In the genomic region with DNA sequence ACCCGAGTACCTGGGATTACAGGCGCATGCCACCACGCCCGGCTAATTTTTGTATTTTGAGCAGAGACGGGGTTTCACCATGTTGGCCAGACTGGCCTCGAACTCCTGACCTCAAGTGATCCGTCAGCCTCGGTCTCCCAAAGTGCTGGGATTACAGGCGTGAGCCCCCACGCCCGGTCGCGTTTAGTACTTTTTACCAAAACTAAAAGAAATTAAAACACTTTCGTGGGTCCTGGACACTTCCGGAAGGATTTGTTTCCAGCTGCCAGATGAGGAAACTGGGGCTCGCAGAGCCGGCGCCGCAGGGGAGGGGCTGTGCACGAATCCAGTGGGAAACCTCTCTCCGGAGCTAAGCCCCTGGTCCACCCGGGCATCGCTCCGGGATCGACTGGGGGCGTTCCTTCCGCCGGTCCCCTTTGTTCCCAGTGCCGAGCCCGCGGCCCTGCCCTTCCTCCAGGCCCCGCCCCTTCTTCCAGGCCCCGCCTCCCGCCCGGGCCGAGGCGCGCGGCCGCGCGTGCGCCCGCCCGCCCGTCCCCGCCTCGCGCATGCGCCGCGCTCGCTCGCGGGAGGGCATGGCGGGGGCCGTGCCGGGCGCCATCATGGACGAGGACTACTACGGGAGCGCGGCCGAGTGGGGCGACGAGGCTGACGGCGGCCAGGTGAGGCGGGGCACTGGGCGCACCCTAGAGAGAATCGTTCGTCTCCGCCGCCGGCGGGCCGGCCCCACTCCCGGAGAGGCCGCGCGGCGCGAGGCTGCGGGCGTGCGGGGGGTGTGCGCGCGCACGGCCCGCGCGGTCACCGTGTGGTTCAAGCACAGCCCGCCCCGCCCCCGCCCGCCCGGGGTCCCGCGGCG, we compare ENCODE assay signal across 1 cellular context.
TF ChIP-seq lines count a peak whose summit lies in the region.

A gene with protein sequence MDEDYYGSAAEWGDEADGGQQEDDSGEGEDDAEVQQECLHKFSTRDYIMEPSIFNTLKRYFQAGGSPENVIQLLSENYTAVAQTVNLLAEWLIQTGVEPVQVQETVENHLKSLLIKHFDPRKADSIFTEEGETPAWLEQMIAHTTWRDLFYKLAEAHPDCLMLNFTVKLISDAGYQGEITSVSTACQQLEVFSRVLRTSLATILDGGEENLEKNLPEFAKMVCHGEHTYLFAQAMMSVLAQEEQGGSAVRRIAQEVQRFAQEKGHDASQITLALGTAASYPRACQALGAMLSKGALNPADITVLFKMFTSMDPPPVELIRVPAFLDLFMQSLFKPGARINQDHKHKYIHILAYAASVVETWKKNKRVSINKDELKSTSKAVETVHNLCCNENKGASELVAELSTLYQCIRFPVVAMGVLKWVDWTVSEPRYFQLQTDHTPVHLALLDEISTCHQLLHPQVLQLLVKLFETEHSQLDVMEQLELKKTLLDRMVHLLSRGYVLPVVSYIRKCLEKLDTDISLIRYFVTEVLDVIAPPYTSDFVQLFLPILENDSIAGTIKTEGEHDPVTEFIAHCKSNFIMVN (plus strand): TSS at position 546 of the 853 bp plus-strand sequence. CDS start 54 bp downstream, at position 600.

TF ChIP-seq in HepG2, 621 proteins besides CTCF, POLR2A, EP300 and RAD21 (continued from another document and continues in another):
- TF ChIP-seq, protein P1, sequence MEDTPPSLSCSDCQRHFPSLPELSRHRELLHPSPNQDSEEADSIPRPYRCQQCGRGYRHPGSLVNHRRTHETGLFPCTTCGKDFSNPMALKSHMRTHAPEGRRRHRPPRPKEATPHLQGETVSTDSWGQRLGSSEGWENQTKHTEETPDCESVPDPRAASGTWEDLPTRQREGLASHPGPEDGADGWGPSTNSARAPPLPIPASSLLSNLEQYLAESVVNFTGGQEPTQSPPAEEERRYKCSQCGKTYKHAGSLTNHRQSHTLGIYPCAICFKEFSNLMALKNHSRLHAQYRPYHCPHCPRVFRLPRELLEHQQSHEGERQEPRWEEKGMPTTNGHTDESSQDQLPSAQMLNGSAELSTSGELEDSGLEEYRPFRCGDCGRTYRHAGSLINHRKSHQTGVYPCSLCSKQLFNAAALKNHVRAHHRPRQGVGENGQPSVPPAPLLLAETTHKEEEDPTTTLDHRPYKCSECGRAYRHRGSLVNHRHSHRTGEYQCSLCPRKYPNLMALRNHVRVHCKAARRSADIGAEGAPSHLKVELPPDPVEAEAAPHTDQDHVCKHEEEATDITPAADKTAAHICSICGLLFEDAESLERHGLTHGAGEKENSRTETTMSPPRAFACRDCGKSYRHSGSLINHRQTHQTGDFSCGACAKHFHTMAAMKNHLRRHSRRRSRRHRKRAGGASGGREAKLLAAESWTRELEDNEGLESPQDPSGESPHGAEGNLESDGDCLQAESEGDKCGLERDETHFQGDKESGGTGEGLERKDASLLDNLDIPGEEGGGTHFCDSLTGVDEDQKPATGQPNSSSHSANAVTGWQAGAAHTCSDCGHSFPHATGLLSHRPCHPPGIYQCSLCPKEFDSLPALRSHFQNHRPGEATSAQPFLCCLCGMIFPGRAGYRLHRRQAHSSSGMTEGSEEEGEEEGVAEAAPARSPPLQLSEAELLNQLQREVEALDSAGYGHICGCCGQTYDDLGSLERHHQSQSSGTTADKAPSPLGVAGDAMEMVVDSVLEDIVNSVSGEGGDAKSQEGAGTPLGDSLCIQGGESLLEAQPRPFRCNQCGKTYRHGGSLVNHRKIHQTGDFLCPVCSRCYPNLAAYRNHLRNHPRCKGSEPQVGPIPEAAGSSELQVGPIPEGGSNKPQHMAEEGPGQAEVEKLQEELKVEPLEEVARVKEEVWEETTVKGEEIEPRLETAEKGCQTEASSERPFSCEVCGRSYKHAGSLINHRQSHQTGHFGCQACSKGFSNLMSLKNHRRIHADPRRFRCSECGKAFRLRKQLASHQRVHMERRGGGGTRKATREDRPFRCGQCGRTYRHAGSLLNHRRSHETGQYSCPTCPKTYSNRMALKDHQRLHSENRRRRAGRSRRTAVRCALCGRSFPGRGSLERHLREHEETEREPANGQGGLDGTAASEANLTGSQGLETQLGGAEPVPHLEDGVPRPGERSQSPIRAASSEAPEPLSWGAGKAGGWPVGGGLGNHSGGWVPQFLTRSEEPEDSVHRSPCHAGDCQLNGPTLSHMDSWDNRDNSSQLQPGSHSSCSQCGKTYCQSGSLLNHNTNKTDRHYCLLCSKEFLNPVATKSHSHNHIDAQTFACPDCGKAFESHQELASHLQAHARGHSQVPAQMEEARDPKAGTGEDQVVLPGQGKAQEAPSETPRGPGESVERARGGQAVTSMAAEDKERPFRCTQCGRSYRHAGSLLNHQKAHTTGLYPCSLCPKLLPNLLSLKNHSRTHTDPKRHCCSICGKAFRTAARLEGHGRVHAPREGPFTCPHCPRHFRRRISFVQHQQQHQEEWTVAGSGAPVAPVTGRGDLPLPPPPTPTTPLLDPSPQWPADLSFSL (CRISPR knock-in tag; IDR thresholded peaks at IDR 0.05) = no peak
- TF ChIP-seq ZNF430 (CRISPR knock-in tag; IDR thresholded peaks at IDR 0.05) = peak; percentile 78
- TF ChIP-seq, protein P2, sequence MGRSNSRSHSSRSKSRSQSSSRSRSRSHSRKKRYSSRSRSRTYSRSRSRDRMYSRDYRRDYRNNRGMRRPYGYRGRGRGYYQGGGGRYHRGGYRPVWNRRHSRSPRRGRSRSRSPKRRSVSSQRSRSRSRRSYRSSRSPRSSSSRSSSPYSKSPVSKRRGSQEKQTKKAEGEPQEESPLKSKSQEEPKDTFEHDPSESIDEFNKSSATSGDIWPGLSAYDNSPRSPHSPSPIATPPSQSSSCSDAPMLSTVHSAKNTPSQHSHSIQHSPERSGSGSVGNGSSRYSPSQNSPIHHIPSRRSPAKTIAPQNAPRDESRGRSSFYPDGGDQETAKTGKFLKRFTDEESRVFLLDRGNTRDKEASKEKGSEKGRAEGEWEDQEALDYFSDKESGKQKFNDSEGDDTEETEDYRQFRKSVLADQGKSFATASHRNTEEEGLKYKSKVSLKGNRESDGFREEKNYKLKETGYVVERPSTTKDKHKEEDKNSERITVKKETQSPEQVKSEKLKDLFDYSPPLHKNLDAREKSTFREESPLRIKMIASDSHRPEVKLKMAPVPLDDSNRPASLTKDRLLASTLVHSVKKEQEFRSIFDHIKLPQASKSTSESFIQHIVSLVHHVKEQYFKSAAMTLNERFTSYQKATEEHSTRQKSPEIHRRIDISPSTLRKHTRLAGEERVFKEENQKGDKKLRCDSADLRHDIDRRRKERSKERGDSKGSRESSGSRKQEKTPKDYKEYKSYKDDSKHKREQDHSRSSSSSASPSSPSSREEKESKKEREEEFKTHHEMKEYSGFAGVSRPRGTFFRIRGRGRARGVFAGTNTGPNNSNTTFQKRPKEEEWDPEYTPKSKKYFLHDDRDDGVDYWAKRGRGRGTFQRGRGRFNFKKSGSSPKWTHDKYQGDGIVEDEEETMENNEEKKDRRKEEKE (IDR thresholded peaks at IDR 0.05) = no peak
- 0 out of 2 replicates have a peak, but pooled peaks have one; percentile 25 for TF ChIP-seq KAT7 (CRISPR knock-in tag; IDR thresholded peaks at IDR 0.05; ENCODE audit: borderline replicate concordance)
- TF ChIP-seq, protein P3, sequence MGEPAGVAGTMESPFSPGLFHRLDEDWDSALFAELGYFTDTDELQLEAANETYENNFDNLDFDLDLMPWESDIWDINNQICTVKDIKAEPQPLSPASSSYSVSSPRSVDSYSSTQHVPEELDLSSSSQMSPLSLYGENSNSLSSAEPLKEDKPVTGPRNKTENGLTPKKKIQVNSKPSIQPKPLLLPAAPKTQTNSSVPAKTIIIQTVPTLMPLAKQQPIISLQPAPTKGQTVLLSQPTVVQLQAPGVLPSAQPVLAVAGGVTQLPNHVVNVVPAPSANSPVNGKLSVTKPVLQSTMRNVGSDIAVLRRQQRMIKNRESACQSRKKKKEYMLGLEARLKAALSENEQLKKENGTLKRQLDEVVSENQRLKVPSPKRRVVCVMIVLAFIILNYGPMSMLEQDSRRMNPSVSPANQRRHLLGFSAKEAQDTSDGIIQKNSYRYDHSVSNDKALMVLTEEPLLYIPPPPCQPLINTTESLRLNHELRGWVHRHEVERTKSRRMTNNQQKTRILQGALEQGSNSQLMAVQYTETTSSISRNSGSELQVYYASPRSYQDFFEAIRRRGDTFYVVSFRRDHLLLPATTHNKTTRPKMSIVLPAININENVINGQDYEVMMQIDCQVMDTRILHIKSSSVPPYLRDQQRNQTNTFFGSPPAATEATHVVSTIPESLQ (CRISPR knock-in tag; conservative IDR thresholded peaks at IDR 0.05) = no peak
- TF ChIP-seq, protein P4, sequence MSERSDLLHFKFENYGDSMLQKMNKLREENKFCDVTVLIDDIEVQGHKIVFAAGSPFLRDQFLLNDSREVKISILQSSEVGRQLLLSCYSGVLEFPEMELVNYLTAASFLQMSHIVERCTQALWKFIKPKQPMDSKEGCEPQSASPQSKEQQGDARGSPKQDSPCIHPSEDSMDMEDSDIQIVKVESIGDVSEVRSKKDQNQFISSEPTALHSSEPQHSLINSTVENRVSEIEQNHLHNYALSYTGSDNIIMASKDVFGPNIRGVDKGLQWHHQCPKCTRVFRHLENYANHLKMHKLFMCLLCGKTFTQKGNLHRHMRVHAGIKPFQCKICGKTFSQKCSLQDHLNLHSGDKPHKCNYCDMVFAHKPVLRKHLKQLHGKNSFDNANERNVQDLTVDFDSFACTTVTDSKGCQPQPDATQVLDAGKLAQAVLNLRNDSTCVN (CRISPR knock-in tag; IDR thresholded peaks at IDR 0.05; ENCODE audit: borderline replicate concordance) = peak; percentile 84; the same call in 1 of the 2 replicates
- TF ChIP-seq ZNF180 (CRISPR knock-in tag; IDR thresholded peaks at IDR 0.05; ENCODE audit: borderline replicate concordance, low read depth) = no peak
- TF ChIP-seq ZNF484 (CRISPR knock-in tag; IDR thresholded peaks at IDR 0.05; ENCODE audit: borderline replicate concordance, low read depth) = no peak
- no peak for TF ChIP-seq JARID2 (CRISPR knock-in tag; IDR thresholded peaks at IDR 0.05; ENCODE audit: insufficient replicate concordance)
- TF ChIP-seq SRY (CRISPR knock-in tag; IDR thresholded peaks at IDR 0.05) = peak; percentile 68
- TF ChIP-seq ZNF572 (CRISPR knock-in tag; IDR thresholded peaks at IDR 0.05) = no peak
- no peak for TF ChIP-seq TAF15 (IDR thresholded peaks at IDR 0.05; ENCODE audit: low read depth, low read length, poor library complexity, severe bottlenecking)
- TF ChIP-seq, protein P5, sequence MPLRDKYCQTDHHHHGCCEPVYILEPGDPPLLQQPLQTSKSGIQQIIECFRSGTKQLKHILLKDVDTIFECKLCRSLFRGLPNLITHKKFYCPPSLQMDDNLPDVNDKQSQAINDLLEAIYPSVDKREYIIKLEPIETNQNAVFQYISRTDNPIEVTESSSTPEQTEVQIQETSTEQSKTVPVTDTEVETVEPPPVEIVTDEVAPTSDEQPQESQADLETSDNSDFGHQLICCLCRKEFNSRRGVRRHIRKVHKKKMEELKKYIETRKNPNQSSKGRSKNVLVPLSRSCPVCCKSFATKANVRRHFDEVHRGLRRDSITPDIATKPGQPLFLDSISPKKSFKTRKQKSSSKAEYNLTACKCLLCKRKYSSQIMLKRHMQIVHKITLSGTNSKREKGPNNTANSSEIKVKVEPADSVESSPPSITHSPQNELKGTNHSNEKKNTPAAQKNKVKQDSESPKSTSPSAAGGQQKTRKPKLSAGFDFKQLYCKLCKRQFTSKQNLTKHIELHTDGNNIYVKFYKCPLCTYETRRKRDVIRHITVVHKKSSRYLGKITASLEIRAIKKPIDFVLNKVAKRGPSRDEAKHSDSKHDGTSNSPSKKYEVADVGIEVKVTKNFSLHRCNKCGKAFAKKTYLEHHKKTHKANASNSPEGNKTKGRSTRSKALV (CRISPR knock-in tag; IDR thresholded peaks at IDR 0.05) = peak; percentile 54; the same call in 1 of the 2 replicates
- TF ChIP-seq ZNF569 (CRISPR knock-in tag; IDR thresholded peaks at IDR 0.05; ENCODE audit: borderline replicate concordance) = no peak
- peak; percentile 26; the same call in 1 of the 2 replicates for TF ChIP-seq YEATS2 (CRISPR knock-in tag; IDR thresholded peaks at IDR 0.05; ENCODE audit: borderline replicate concordance)
- TF ChIP-seq ZNF660 (CRISPR knock-in tag; IDR thresholded peaks at IDR 0.05; ENCODE audit: borderline replicate concordance, low read depth) = no peak
- TF ChIP-seq GATA4 (IDR thresholded peaks at IDR 0.05; ENCODE audit: borderline replicate concordance, low read depth) = peak; percentile 66
- TF ChIP-seq ZNF839 (CRISPR knock-in tag; IDR thresholded peaks at IDR 0.05; ENCODE audit: borderline replicate concordance) = no peak
- TF ChIP-seq, protein P6, sequence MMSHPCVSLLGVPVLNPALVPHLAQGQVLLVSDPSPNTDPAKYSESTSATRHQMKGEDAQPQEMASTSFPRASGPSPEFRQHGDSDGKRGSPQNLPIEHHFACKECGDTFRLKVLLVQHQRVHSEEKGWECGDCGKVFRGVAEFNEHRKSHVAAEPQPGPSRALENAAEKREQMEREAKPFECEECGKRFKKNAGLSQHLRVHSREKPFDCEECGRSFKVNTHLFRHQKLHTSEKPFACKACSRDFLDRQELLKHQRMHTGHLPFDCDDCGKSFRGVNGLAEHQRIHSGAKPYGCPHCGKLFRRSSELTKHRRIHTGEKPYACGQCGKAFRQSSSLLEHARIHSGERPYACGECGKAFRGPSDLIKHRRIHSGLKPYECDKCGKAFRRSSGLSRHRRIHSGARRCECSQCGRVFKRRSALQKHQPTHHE (CRISPR knock-in tag; IDR thresholded peaks at IDR 0.05; ENCODE audit: borderline replicate concordance) = peak; percentile 83; the same call in 1 of the 2 replicates
- TF ChIP-seq NFKB2 (CRISPR knock-in tag; IDR thresholded peaks at IDR 0.05; ENCODE audit: borderline replicate concordance) = peak; percentile 77; the same call in 1 of the 2 replicates
- no peak for TF ChIP-seq KLF11 (CRISPR knock-in tag; IDR thresholded peaks at IDR 0.05)
- no peak for TF ChIP-seq NFATC3 (CRISPR knock-in tag; IDR thresholded peaks at IDR 0.05)
- TF ChIP-seq ZNF33B (CRISPR knock-in tag; IDR thresholded peaks at IDR 0.05) = no peak
- TF ChIP-seq, protein P7, sequence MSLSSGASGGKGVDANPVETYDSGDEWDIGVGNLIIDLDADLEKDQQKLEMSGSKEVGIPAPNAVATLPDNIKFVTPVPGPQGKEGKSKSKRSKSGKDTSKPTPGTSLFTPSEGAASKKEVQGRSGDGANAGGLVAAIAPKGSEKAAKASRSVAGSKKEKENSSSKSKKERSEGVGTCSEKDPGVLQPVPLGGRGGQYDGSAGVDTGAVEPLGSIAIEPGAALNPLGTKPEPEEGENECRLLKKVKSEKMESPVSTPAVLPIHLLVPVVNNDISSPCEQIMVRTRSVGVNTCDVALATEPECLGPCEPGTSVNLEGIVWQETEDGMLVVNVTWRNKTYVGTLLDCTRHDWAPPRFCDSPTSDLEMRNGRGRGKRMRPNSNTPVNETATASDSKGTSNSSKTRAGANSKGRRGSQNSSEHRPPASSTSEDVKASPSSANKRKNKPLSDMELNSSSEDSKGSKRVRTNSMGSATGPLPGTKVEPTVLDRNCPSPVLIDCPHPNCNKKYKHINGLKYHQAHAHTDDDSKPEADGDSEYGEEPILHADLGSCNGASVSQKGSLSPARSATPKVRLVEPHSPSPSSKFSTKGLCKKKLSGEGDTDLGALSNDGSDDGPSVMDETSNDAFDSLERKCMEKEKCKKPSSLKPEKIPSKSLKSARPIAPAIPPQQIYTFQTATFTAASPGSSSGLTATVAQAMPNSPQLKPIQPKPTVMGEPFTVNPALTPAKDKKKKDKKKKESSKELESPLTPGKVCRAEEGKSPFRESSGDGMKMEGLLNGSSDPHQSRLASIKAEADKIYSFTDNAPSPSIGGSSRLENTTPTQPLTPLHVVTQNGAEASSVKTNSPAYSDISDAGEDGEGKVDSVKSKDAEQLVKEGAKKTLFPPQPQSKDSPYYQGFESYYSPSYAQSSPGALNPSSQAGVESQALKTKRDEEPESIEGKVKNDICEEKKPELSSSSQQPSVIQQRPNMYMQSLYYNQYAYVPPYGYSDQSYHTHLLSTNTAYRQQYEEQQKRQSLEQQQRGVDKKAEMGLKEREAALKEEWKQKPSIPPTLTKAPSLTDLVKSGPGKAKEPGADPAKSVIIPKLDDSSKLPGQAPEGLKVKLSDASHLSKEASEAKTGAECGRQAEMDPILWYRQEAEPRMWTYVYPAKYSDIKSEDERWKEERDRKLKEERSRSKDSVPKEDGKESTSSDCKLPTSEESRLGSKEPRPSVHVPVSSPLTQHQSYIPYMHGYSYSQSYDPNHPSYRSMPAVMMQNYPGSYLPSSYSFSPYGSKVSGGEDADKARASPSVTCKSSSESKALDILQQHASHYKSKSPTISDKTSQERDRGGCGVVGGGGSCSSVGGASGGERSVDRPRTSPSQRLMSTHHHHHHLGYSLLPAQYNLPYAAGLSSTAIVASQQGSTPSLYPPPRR (CRISPR knock-in tag; IDR thresholded peaks at IDR 0.05; ENCODE audit: borderline replicate concordance) = peak; percentile 74; the same call in 1 of the 2 replicates
